In genomic region chr5:173853370-173854131, GRCh38 we compare ENCODE assay signal across 1 cellular context.
TF ChIP-seq lines count a peak whose summit lies in the region.

No MANE protein-coding gene starts in this region.

TF ChIP-seq in K562, 482 proteins besides CTCF, POLR2A, EP300 and RAD21 (continued from another document and continues in another):
- TF ChIP-seq REST (CRISPR knock-in tag; IDR thresholded peaks at IDR 0.05; ENCODE audit: low read depth) = no peak
- TF ChIP-seq HOMEZ (CRISPR knock-in tag; IDR thresholded peaks at IDR 0.05) = no peak
- no peak for TF ChIP-seq ZNF785 (CRISPR knock-in tag; IDR thresholded peaks at IDR 0.05)
- TF ChIP-seq NFIX (CRISPR knock-in tag; IDR thresholded peaks at IDR 0.05; ENCODE audit: low read depth) = no peak
- 0 out of 2 replicates have a peak, but pooled peaks have one; percentile 49 for TF ChIP-seq ZBED1 (IDR thresholded peaks at IDR 0.05)
- TF ChIP-seq LARP7 (IDR thresholded peaks at IDR 0.05) = 0 out of 2 replicates have a peak, but pooled peaks have one; percentile 33
- TF ChIP-seq RBM15 (IDR thresholded peaks at IDR 0.05; ENCODE audit: insufficient read depth, low read length) = no peak
- TF ChIP-seq TAF7 (tag; IDR thresholded peaks at IDR 0.05) = no peak
- TF ChIP-seq CUX1 (CRISPR knock-in tag; IDR thresholded peaks at IDR 0.05) = no peak
- no peak for TF ChIP-seq ZBTB40 (IDR thresholded peaks at IDR 0.05)
- TF ChIP-seq ZBTB40 (CRISPR knock-in tag; IDR thresholded peaks at IDR 0.05) = no peak
- no peak for TF ChIP-seq JUNB (CRISPR knock-in tag; conservative IDR thresholded peaks at IDR 0.05)
- no peak for TF ChIP-seq FIP1L1 (IDR thresholded peaks at IDR 0.05; ENCODE audit: low read depth, low read length, poor library complexity, severe bottlenecking)
- TF ChIP-seq ZNF75A (CRISPR knock-in tag; IDR thresholded peaks at IDR 0.05) = peak; percentile 31; the same call in 1 of the 2 replicates
- TF ChIP-seq DEAF1 (CRISPR knock-in tag; IDR thresholded peaks at IDR 0.05) = no peak
- TF ChIP-seq ZNF311 (CRISPR knock-in tag; IDR thresholded peaks at IDR 0.05) = no peak
- peak; percentile 77 for TF ChIP-seq NFE2 (IDR thresholded peaks at IDR 0.05; ENCODE audit: low read depth)
- peak; percentile 1; the same call in 1 of the 2 replicates for TF ChIP-seq USF1 (CRISPR knock-in tag; IDR thresholded peaks at IDR 0.05)
- peak; percentile 12 to 98; a peak in 2 of 4 replicates for TF ChIP-seq SRF (CRISPR knock-in tag; IDR thresholded peaks at IDR 0.05)
- peak; percentile 72 for TF ChIP-seq PRDM10 (IDR thresholded peaks at IDR 0.05; ENCODE audit: partially characterized antibody)
- 0 out of 2 replicates have a peak, but pooled peaks have one; percentile 23 for TF ChIP-seq ELF4 (CRISPR knock-in tag; IDR thresholded peaks at IDR 0.05)
- TF ChIP-seq MITF (IDR thresholded peaks at IDR 0.05) = 0 out of 2 replicates have a peak, but pooled peaks have one; percentile 29
- peak; percentile 75 for TF ChIP-seq CTBP1 (IDR thresholded peaks at IDR 0.05; ENCODE audit: borderline replicate concordance)
